In the genomic region with DNA sequence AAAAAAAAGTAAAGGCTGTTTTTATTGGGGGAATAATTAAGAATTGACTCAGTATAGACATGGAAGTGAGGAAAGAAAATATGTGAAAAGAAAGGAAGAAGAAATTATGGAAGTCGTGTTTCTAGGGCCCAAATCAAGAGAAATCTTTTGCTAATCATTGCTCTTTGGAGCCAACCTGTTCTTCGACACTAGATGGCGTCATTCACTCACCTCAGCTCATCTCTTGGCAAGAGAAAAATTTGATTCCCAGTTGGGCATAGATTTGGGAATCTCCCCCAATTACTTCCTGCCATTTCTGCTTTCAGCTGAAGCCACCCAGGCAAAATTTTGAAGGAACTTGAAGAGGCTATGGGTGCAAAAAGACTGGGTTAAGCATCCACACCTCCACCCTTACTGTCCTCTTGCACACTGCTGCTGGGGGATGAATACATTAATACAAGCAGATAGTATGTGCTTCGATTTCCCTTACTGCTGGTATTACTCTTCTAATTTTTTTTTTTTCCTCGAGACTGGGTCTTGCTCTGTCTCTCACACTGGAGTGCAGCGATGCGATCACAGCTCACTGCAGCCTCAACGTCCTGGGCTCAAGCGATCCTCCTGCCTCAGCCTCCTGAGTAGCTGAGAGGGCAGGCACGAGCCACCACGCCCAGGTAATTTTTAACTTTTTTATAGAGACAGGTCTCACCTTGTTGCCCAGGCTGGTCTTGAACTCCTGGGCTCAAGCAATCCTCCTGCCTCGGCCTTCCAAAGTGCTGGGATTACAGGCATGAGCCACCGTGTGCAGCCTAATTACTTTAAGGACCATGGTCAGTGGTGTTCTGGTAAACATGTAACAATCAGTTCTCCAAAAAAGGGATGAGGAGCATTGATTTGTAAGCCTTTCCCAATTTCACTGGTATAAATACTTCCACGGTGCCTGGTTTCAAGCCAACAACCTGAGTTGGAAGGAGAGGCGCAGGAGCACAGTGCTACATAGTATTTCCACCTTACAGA, we compare ENCODE assay signal across 8 cellular contexts. TPM values are rescaled to one million over a fixed set of nuclear protein-coding genes. Genes with fewer than 3 reads are reported as not detected.
DNase-seq lines count a peak whose midpoint lies in the region; ATAC-seq and TF ChIP-seq lines count a peak whose summit lies in the region.

No MANE protein-coding gene starts in this region.

- no peaks in the 10 kb centered on the region for H3K27me3 ChIP-seq in GM23248 (replicated peaks; ENCODE audit: insufficient read depth)
- H3K27me3 ChIP-seq in breast epithelium = no peaks in the 10 kb centered on the region
- no peaks in the 10 kb centered on the region for H3K27me3 ChIP-seq in vagina

- H3K9ac ChIP-seq in GM23248 = no peak overlapping the region

- H3K4me3 ChIP-seq in GM23248 = no peak overlapping the region
- no peak overlapping the region for H3K4me3 ChIP-seq in breast epithelium
- H3K4me3 ChIP-seq in vagina = no peak overlapping the region

- TF ChIP-seq CTCF in breast epithelium (IDR thresholded peaks at IDR 0.05) = peak; percentile 21 to 67 (median 60)
- peak; percentile 19 to 47 (median 44) for TF ChIP-seq CTCF in vagina (IDR thresholded peaks at IDR 0.05)

- DNase-seq in D341Med (ENCODE audit: low spot score) (peak; percentile 63), GM23248 (peak; percentile 70), NCI-H748 (lab: John Stamatoyannopoulos, UW; ENCODE audit: unreplicated experiment) (peak; percentile 42), breast epithelium (ENCODE audit: low spot score in 2 of 2) (no peak), left lobe of liver (ENCODE audit: low spot score) (no peak), vagina (ENCODE audit: extremely low spot score in 2 of 2) (no peak)
- no peak for DNase-seq in stimulated activated CD4-positive, alpha-beta T cell treated with anti-CD3 and anti-CD28 coated beads, Interleukin-2, amount 100 ng/mL, for 24 hours

- no peak overlapping the region for H3K27ac ChIP-seq in GM23248
- no peak overlapping the region for H3K27ac ChIP-seq in breast epithelium
- H3K27ac ChIP-seq in vagina = no peak overlapping the region

- peak; percentile 86 for ATAC-seq in left lobe of liver
- no peak for ATAC-seq in GM21390 (IDR thresholded peaks at IDR 0.05; ENCODE audit: unreplicated experiment)

- H4K20me1 ChIP-seq in GM23248 (ENCODE audit: insufficient read depth) = no peaks in the 10 kb centered on the region

- no peak overlapping the region for H3K4me2 ChIP-seq in GM23248 (ENCODE audit: unreplicated experiment)

- H3F3A ChIP-seq in GM23248 (ENCODE audit: insufficient read depth) = peaks cover 42% of the 10 kb centered on the region

- peaks cover 17% of the 10 kb centered on the region; the same call in 1 of the 2 replicates for H3K36me3 ChIP-seq in GM23248 (ENCODE audit: low read depth)
- peaks cover 6% of the 10 kb centered on the region for H3K36me3 ChIP-seq in breast epithelium
- peaks cover 0 to 20% of the 10 kb centered on the region in 2 donors for H3K36me3 ChIP-seq in vagina

- no peaks in the 10 kb centered on the region for H3K4me1 ChIP-seq in GM23248 (ENCODE audit: insufficient read depth)
- no peaks in the 10 kb centered on the region for H3K4me1 ChIP-seq in breast epithelium
- H3K4me1 ChIP-seq in vagina = no peaks in the 10 kb centered on the region

- no peak overlapping the region for H2AFZ ChIP-seq in GM23248

- H3K79me2 ChIP-seq in GM23248 (ENCODE audit: insufficient read depth) = no peaks in the 10 kb centered on the region

- H3K9me2 ChIP-seq in GM23248 (ENCODE audit: insufficient read depth) = no peaks in the 10 kb centered on the region

- H3K9me3 ChIP-seq in GM23248 (ENCODE audit: low read depth) (no peaks in the 10 kb centered on the region), breast epithelium (no peaks in the 10 kb centered on the region), vagina (no peaks in the 10 kb centered on the region)

- in situ Hi-C loops in GM23248 (cut with MboI) = loop anchor here (25.0 kb wide), 1 partner anchor 302 kb away; a partner anchor contains a TSS

- TF ChIP-seq POLR2A in breast epithelium (IDR thresholded peaks at IDR 0.05) (no peak), vagina (IDR thresholded peaks at IDR 0.05) (no peak)

- intact Hi-C loops in breast epithelium (cut with DNase I; ENCODE audit: low total_unique reads) = no loop called here
- intact Hi-C loops in vagina (cut with DNase I) = no loop called here

- 70% methylated on average over 15 of the region's 15 CpGs for WGBS in GM23248 (ENCODE audit: low coverage in 1 of 2, low lambda C conversion rate in 2 of 2, missing lambda C conversion rate in 2 of 2), 2 experiments

RNA-seq across cellular contexts. Expression of a gene that starts 13.5 kb away (rescaled TPM):
- 82.9 and 122 TPM in 2 replicates for total RNA-seq in GM23248 (2014; rRNA removed; shearing (Covaris generic))
- polyA plus RNA-seq in GM23248 (2016; fragmentation: Nextera tagmentation; extraction: Ambion mirVana) = 155 and 160 TPM in 2 replicates
- total RNA-seq in breast epithelium (10 to 100 TPM; 51.5 to 99.9 (median 76.0) TPM), left lobe of liver (39.4 TPM), vagina (74.4 TPM)

Comparison
In these comparisons a context has a peak if more than half of its experiments do, and no peak if none do; other contexts are left out.
1. DNase-seq: peak in D341Med (single experiment), GM23248 (single experiment) and NCI-H748 (single experiment); none in breast epithelium (0 of 2), left lobe of liver (single experiment), vagina (0 of 2) and stimulated activated CD4-positive, alpha-beta T cell treated with anti-CD3 and anti-CD28 coated beads, Interleukin-2, amount 100 ng/mL, for 24 hours (0 of 2).